ENCODE assay signal across 8 cellular contexts in the genomic region with DNA sequence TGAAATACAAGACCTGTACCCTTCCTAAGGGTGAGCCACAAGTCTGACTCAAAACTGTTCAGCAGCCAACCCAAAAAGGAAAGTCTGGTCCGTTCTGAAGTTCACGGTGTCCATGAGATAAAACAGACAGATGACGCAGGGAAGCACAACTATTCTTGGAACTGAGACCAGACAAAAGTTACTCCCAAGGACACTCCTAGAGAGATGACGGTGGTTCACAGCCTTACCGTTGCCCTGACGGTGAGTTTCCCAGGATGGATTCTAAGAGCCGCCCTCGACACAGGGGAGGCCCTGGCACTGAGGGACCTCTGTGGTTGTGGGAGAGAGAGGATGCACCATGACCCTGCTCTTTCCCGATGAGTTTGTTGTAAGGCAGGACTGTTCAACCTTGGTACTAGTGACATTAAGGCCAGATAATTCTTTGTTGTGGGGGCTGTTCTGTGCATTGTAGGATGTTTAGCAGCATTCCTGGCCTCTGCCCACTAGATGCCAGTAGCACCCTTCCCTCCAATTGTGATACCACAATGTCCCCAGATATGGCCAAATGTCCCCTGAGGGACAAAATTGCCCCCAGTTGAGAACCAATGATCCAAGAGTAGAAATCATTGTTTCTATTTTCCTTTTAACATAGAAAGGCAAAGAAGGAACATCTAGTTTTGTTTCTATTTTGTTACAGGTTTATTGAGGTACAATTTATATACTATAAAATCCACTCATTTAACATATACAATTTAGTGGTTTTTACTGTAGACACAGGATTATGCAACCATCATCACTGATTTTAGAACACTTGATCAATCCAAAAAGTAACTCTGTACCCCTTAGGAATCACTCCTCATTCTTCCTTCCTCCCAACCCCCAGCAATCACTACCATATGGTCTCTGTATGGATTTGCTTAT. TPM values are rescaled to one million over a fixed set of nuclear protein-coding genes. Genes with fewer than 3 reads are reported as not detected.
DNase-seq lines count a peak whose midpoint lies in the region; ATAC-seq and TF ChIP-seq lines count a peak whose summit lies in the region.

No MANE protein-coding gene starts in this region.

- intact Hi-C loops in left colon (cut with DNase I, micrococcal nuclease): no loop called here

- H2AFZ ChIP-seq in GM23338: peak overlapping the region; percentile 91

- H4K20me1 ChIP-seq in GM23338 (replicated peaks; ENCODE audit: insufficient read depth): no peaks in the 10 kb centered on the region

- H3K27me3 Mint-ChIP-seq in GM23338 (ENCODE audit: insufficient read depth, low read depth, poor library complexity): peaks cover 13% of the 10 kb centered on the region
- H3K27me3 Mint-ChIP-seq in CD8-positive, alpha-beta memory T cell: peaks cover 4 to 9% of the 10 kb centered on the region in 2 donors

- H3K4me3 Mint-ChIP-seq in GM23338: no peak overlapping the region
- no peak overlapping the region for H3K4me3 Mint-ChIP-seq in CD8-positive, alpha-beta memory T cell

- peak; percentile 42 for TF ChIP-seq CTCF in AG09319 (IDR thresholded peaks at IDR 0.05; ENCODE audit: low read depth, low read length)
- TF ChIP-seq CTCF in GM23338 (conservative IDR thresholded peaks at IDR 0.05; ENCODE audit: low read depth in 2 of 2): peak; percentile 67 to 81
- TF ChIP-seq CTCF in VCaP (conservative IDR thresholded peaks at IDR 0.05): peak; percentile 73

- H3K27ac Mint-ChIP-seq in GM23338: no peak overlapping the region
- peak overlapping the region in 1 of 8 donors; percentile 51 for H3K27ac Mint-ChIP-seq in CD8-positive, alpha-beta memory T cell

- H3K4me1 Mint-ChIP-seq in GM23338: no peaks in the 10 kb centered on the region
- peaks cover 0 to 4% (median 1%) of the 10 kb centered on the region in 3 donors for H3K4me1 Mint-ChIP-seq in CD8-positive, alpha-beta memory T cell

- no peaks in the 10 kb centered on the region for H3K27me3 ChIP-seq in GM23338 (ENCODE audit: insufficient read depth)
- H3K27me3 ChIP-seq in CD8-positive, alpha-beta memory T cell (ENCODE audit: insufficient read depth, low read length, poor library complexity, severe bottlenecking): peaks cover 4% of the 10 kb centered on the region

- H3K36me3 Mint-ChIP-seq in GM23338 (ENCODE audit: low read depth): no peaks in the 10 kb centered on the region
- H3K36me3 Mint-ChIP-seq in CD8-positive, alpha-beta memory T cell: no peaks in the 10 kb centered on the region

- no peak for DNase-seq in AG09319 (ENCODE audit: extremely low read depth, low read depth)
- DNase-seq in GM23338 (ENCODE audit: low spot score): peak; percentile 48
- no peak for DNase-seq in left colon
- no peak for DNase-seq in globus pallidus (ENCODE audit: low spot score)
- no peak for DNase-seq in stimulated activated CD4-positive, alpha-beta T cell treated with anti-CD3 and anti-CD28 coated beads, Interleukin-2, amount 100 ng/mL, for 24 hours
- DNase-seq in CD8-positive, alpha-beta memory T cell: no peak

- POLR2A ChIA-PET in CD8-positive, alpha-beta memory T cell (lab: Charles Lee): no interaction called here

- no peak overlapping the region for H3K4me3 ChIP-seq in GM23338
- no peak overlapping the region for H3K4me3 ChIP-seq in CD8-positive, alpha-beta memory T cell (ENCODE audit: low read length)

- H3K27ac ChIP-seq in GM23338 (ENCODE audit: low read depth) (no peak overlapping the region), VCaP (no peak overlapping the region)
- no peak overlapping the region for H3K27ac ChIP-seq in CD8-positive, alpha-beta memory T cell (ENCODE audit: low read depth, low read length)

- no peak overlapping the region for H3K4me2 ChIP-seq in GM23338

- no peaks in the 10 kb centered on the region for H3K4me1 ChIP-seq in GM23338 (ENCODE audit: insufficient read depth)
- no peaks in the 10 kb centered on the region for H3K4me1 ChIP-seq in CD8-positive, alpha-beta memory T cell (ENCODE audit: insufficient read depth, low read length)

- CTCF ChIA-PET in CD8-positive, alpha-beta memory T cell (lab: Charles Lee): interaction anchor here (0.6 to 4.4 kb wide), 2 partner anchors 15 to 41 kb away, joined by 3 to 108 read pairs; no protein-coding TSS in a partner anchor

- H3K9me3 Mint-ChIP-seq in GM23338: no peaks in the 10 kb centered on the region
- H3K9me3 Mint-ChIP-seq in CD8-positive, alpha-beta memory T cell: no peaks in the 10 kb centered on the region

- 0 out of 2 replicates have a peak, but pooled peaks cover under 1% of the 10 kb centered on the region for H3K9me2 ChIP-seq in GM23338 (ENCODE audit: insufficient read depth)

- no peaks in the 10 kb centered on the region for H3K36me3 ChIP-seq in GM23338 (ENCODE audit: insufficient read depth)
- no peaks in the 10 kb centered on the region for H3K36me3 ChIP-seq in CD8-positive, alpha-beta memory T cell (ENCODE audit: insufficient read depth, low read length)

- no peaks in the 10 kb centered on the region for H3F3A ChIP-seq in GM23338 (replicated peaks; ENCODE audit: low read depth)

- ATAC-seq in GM23338: peak; percentile 62
- peak; percentile 64 for ATAC-seq in left colon
- ATAC-seq in HG03175 (IDR thresholded peaks at IDR 0.05; ENCODE audit: unreplicated experiment): no peak

- H3K79me2 ChIP-seq in GM23338 (replicated peaks; ENCODE audit: insufficient read depth): no peaks in the 10 kb centered on the region

- no peaks in the 10 kb centered on the region for H3K9me3 ChIP-seq in CD8-positive, alpha-beta memory T cell (ENCODE audit: low read length)

TF ChIP-seq in GM23338, 12 proteins besides CTCF, POLR2A, EP300 and RAD21 (continues in another document):
- TF ChIP-seq ZNF331 (CRISPR knock-in tag; IDR thresholded peaks at IDR 0.05; ENCODE audit: low read depth) (no peak), JUNB (IDR thresholded peaks at IDR 0.05; ENCODE audit: unreplicated experiment) (no peak), CREB1 (CRISPR knock-in tag; IDR thresholded peaks at IDR 0.05; ENCODE audit: low read depth) (no peak), POLR2AphosphoS5 (IDR thresholded peaks at IDR 0.05; ENCODE audit: low read depth) (no peak), NANOG (IDR thresholded peaks at IDR 0.05; ENCODE audit: borderline replicate concordance) (no peak)
- TF ChIP-seq, protein P1, sequence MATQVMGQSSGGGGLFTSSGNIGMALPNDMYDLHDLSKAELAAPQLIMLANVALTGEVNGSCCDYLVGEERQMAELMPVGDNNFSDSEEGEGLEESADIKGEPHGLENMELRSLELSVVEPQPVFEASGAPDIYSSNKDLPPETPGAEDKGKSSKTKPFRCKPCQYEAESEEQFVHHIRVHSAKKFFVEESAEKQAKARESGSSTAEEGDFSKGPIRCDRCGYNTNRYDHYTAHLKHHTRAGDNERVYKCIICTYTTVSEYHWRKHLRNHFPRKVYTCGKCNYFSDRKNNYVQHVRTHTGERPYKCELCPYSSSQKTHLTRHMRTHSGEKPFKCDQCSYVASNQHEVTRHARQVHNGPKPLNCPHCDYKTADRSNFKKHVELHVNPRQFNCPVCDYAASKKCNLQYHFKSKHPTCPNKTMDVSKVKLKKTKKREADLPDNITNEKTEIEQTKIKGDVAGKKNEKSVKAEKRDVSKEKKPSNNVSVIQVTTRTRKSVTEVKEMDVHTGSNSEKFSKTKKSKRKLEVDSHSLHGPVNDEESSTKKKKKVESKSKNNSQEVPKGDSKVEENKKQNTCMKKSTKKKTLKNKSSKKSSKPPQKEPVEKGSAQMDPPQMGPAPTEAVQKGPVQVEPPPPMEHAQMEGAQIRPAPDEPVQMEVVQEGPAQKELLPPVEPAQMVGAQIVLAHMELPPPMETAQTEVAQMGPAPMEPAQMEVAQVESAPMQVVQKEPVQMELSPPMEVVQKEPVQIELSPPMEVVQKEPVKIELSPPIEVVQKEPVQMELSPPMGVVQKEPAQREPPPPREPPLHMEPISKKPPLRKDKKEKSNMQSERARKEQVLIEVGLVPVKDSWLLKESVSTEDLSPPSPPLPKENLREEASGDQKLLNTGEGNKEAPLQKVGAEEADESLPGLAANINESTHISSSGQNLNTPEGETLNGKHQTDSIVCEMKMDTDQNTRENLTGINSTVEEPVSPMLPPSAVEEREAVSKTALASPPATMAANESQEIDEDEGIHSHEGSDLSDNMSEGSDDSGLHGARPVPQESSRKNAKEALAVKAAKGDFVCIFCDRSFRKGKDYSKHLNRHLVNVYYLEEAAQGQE (IDR thresholded peaks at IDR 0.05; ENCODE audit: unreplicated experiment): no peak
- TF ChIP-seq, protein P2, sequence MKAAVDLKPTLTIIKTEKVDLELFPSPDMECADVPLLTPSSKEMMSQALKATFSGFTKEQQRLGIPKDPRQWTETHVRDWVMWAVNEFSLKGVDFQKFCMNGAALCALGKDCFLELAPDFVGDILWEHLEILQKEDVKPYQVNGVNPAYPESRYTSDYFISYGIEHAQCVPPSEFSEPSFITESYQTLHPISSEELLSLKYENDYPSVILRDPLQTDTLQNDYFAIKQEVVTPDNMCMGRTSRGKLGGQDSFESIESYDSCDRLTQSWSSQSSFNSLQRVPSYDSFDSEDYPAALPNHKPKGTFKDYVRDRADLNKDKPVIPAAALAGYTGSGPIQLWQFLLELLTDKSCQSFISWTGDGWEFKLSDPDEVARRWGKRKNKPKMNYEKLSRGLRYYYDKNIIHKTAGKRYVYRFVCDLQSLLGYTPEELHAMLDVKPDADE (IDR thresholded peaks at IDR 0.05): no peak

RNA-seq across cellular contexts. Expression of a gene that starts 23.0 kb away (rescaled TPM):
- not detected in 2 replicates for total RNA-seq in GM23338 (2014; rRNA removed; shearing (Covaris generic))
- polyA plus RNA-seq in GM23338 (2016; fragmentation: Nextera tagmentation; extraction: Ambion mirVana): not detected in 2 replicates
- total RNA-seq in left colon: not detected
- not detected for total RNA-seq in CD8-positive, alpha-beta memory T cell
- not detected for polyA plus RNA-seq in CD8-positive, alpha-beta memory T cell

RNA-seq across cellular contexts. Expression of a gene that starts 48.0 kb away (rescaled TPM):
- 45.3 and 49.1 TPM in 2 replicates for total RNA-seq in GM23338 (2014; rRNA removed; shearing (Covaris generic))
- 17.4 and 20.0 TPM in 2 replicates for polyA plus RNA-seq in GM23338 (2016; fragmentation: Nextera tagmentation; extraction: Ambion mirVana)
- 10 to 100 TPM; 10.2 to 56.5 TPM for total RNA-seq in left colon
- 1 to 10 TPM; 2.7 to 3.1 TPM for total RNA-seq in CD8-positive, alpha-beta memory T cell
- polyA plus RNA-seq in CD8-positive, alpha-beta memory T cell: 0.36 TPM

RNA-seq across cellular contexts. Expression of a gene that starts 56.1 kb away (rescaled TPM):
- total RNA-seq in GM23338 (2014; rRNA removed; shearing (Covaris generic)): 52.3 and 68.3 TPM in 2 replicates
- polyA plus RNA-seq in GM23338 (2016; fragmentation: Nextera tagmentation; extraction: Ambion mirVana): 174 and 198 TPM in 2 replicates
- 100 to 1,000 TPM; 266 to 300 TPM for total RNA-seq in left colon
- total RNA-seq in CD8-positive, alpha-beta memory T cell: 100 to 1,000 TPM in 1 of 2 experiments, 10 to 100 TPM in 1; 97.5 to 110 TPM
- 90.2 TPM for polyA plus RNA-seq in CD8-positive, alpha-beta memory T cell
